In genomic region chr15:78299302-78300102, GRCh38 we compare ENCODE assay signal across 8 cellular contexts. TPM values are rescaled to one million over a fixed set of nuclear protein-coding genes. Genes with fewer than 3 reads are reported as not detected.
DNase-seq lines count a peak whose midpoint lies in the region; ATAC-seq and TF ChIP-seq lines count a peak whose summit lies in the region.

Gene SKIC8, minus strand, starts transcription at chr15:78299609. Its CDS starts 3,923 bp downstream, at chr15:78295686.

- H3K36me3 ChIP-seq in esophagus (ENCODE audit: control insufficient read depth in 2 of 2, insufficient read depth in 2 of 2, low read length in 1 of 2) = no peaks in the 10 kb centered on the region
- H3K36me3 ChIP-seq in muscle layer of colon (ENCODE audit: insufficient read depth, low read length) = peaks cover under 1% of the 10 kb centered on the region

- in situ Hi-C loops in KBM-7 (cut with MboI; ENCODE audit: low pct_unique_long_range_greater_than_20kb, low sequenced_read_pairs) = loop anchor here (25.0 kb wide), 1 partner anchor 113 kb away; no protein-coding TSS in a partner anchor

- DNase-seq in DMS53 treated with DMSO at 0.1 percent for 48 hours (lab: John Stamatoyannopoulos, UW; ENCODE audit: unreplicated experiment) = peak; percentile 85
- DNase-seq in KBM-7 = peak; percentile 99
- peak; percentile 92 for DNase-seq in activated T-cell treated with anti-CD3 and anti-CD28 coated beads, Interleukin-2, amount 50 U/mL, for 1 hour
- DNase-seq in stimulated activated CD8-positive, alpha-beta memory T cell treated with anti-CD3 and anti-CD28 coated beads, Interleukin-7, amount 100 ng/mL, for 1 hour (ENCODE audit: low read depth in 2 of 2) = peak; percentile 77 to 78

- 1% methylated on average over 49 of the region's 49 CpGs for WGBS in esophagus, 2 donors

- H3K9me3 ChIP-seq in esophagus (ENCODE audit: control insufficient read depth in 2 of 2, insufficient read depth in 1 of 2, low read depth in 1 of 2, low read length in 1 of 2) = no peaks in the 10 kb centered on the region
- no peaks in the 10 kb centered on the region for H3K9me3 ChIP-seq in muscle layer of colon (ENCODE audit: low read length)

- H3K27me3 ChIP-seq in esophagus (ENCODE audit: control insufficient read depth in 1 of 2, insufficient read depth in 2 of 2, low read length in 2 of 2) = no peaks in the 10 kb centered on the region
- H3K27me3 ChIP-seq in muscle layer of colon (ENCODE audit: control insufficient read depth in 1 of 2, insufficient read depth in 2 of 2, low read length in 2 of 2) = no peaks in the 10 kb centered on the region

- H3K4me1 ChIP-seq in esophagus (ENCODE audit: control insufficient read depth in 2 of 2, insufficient read depth in 2 of 2, low read length in 1 of 2) = no peaks in the 10 kb centered on the region
- peaks cover 9% of the 10 kb centered on the region for H3K4me1 ChIP-seq in muscle layer of colon (ENCODE audit: insufficient read depth, low read length)

- ATAC-seq in GM21717 (IDR thresholded peaks at IDR 0.05; ENCODE audit: unreplicated experiment) = peak; percentile 77

- H3K4me3 ChIP-seq in esophagus (ENCODE audit: low read depth in 1 of 2, low read length in 2 of 2) (peak within 1 kb of the TSS; percentile 94 to 98), muscle layer of colon (ENCODE audit: low read depth in 1 of 2, low read length in 2 of 2) (peak within 1 kb of the TSS; percentile 67 to 98)

- peak within 1 kb of the TSS; percentile 88 for H3K9ac ChIP-seq in muscle layer of colon (ENCODE audit: low read length)

- H3K27ac ChIP-seq in esophagus (ENCODE audit: low read depth in 2 of 2, low read length in 1 of 2) (peak within 1 kb of the TSS; percentile 62 to 96), muscle layer of colon (ENCODE audit: low read depth, low read length) (peak within 1 kb of the TSS; percentile 89)

TF ChIP-seq in PFSK-1, 5 proteins besides CTCF, POLR2A, EP300 and RAD21:
- no peak for TF ChIP-seq REST (IDR thresholded peaks at IDR 0.05; ENCODE audit: insufficient read depth in 1 of 2, low read depth in 2 of 2, low read length in 2 of 2)
- peak; percentile 92 for TF ChIP-seq POLR2AphosphoS5 (IDR thresholded peaks at IDR 0.05; ENCODE audit: low read depth, low read length)
- TF ChIP-seq TAF1 (IDR thresholded peaks at IDR 0.05; ENCODE audit: borderline replicate concordance, insufficient read depth, low read length) = peak; percentile 92
- TF ChIP-seq SIN3A (IDR thresholded peaks at IDR 0.05; ENCODE audit: borderline replicate concordance, insufficient read depth, low read length) = peak; percentile 75; the same call in 1 of the 2 replicates
- peak; percentile 91 for TF ChIP-seq FOXP2 (optimal IDR thresholded peaks at IDR 0.05; ENCODE audit: borderline replicate concordance, extremely low read depth, extremely low read length, insufficient read depth)

RNA-seq across cellular contexts. Expression of gene SKIC8, which starts in this region (rescaled TPM):
- polyA plus RNA-seq in PFSK-1 (2012; ENCODE audit: insufficient read length, low read depth) = 50.4 TPM
- polyA plus RNA-seq in esophagus = 10 to 100 TPM; 29.4 to 53.3 TPM

Comparison
In these comparisons a context has a peak if more than half of its experiments do, and no peak if none do; other contexts are left out.
1. Peak in every context shown above with its lines: DNase-seq, ATAC-seq, H3K4me3 ChIP-seq and H3K27ac ChIP-seq.